ENCODE assay signal across 1 cellular context in genomic region chr2:179314729-179315128, GRCh38.
TF ChIP-seq lines count a peak whose summit lies in the region.
"Not testable (repeated sequence)": the region's sequence is repeated elsewhere in the genome, so short reads cannot be mapped to it uniquely, and the experiment has no call there.

No MANE protein-coding gene starts in this region.

TF ChIP-seq in HepG2, 621 proteins besides CTCF, POLR2A, EP300 and RAD21 (continued from another document):
- TF ChIP-seq ARID5B (CRISPR knock-in tag; IDR thresholded peaks at IDR 0.05) (peak; percentile 46; the same call in 1 of the 2 replicates), ZBTB7B (CRISPR knock-in tag; IDR thresholded peaks at IDR 0.05) (peak; percentile 39; the same call in 1 of the 2 replicates), SOX13 (CRISPR knock-in tag; conservative IDR thresholded peaks at IDR 0.05 in 1 of 2, IDR thresholded peaks at IDR 0.05 in 1 of 2) (peak in 1 of 2 experiments; percentile 27; a peak in 1 of 4 replicates), ZMYM4 (CRISPR knock-in tag; IDR thresholded peaks at IDR 0.05) (peak; percentile 89), GABPB1 (CRISPR knock-in tag; IDR thresholded peaks at IDR 0.05) (peak; percentile 21; the same call in 1 of the 2 replicates), FOXA1 (CRISPR knock-in tag; IDR thresholded peaks at IDR 0.05) (peak; percentile 61; the same call in 1 of the 2 replicates), FOXO1 (CRISPR knock-in tag; IDR thresholded peaks at IDR 0.05) (0 out of 2 replicates have a peak, but pooled peaks have one; percentile 35), ZBTB40 (CRISPR knock-in tag; IDR thresholded peaks at IDR 0.05) (0 out of 2 replicates have a peak, but pooled peaks have one; percentile 2), ELF3 (CRISPR knock-in tag; IDR thresholded peaks at IDR 0.05) (peak; percentile 38; the same call in 1 of the 2 replicates), BRD4 (CRISPR knock-in tag; IDR thresholded peaks at IDR 0.05) (0 out of 2 replicates have a peak, but pooled peaks have one; percentile 33), ZNF350 (CRISPR knock-in tag; IDR thresholded peaks at IDR 0.05; ENCODE audit: borderline replicate concordance, low read depth) (peak; percentile 20; the same call in 1 of the 2 replicates), SALL1 (CRISPR knock-in tag; IDR thresholded peaks at IDR 0.05) (peak; percentile 41; the same call in 1 of the 2 replicates), HDAC2 (CRISPR knock-in tag; IDR thresholded peaks at IDR 0.05) (0 out of 2 replicates have a peak, but pooled peaks have one; percentile 40), ZGPAT (CRISPR knock-in tag; IDR thresholded peaks at IDR 0.05) (peak; percentile 23; the same call in 1 of the 2 replicates), KDM2A (CRISPR knock-in tag; IDR thresholded peaks at IDR 0.05; ENCODE audit: borderline replicate concordance, low read depth) (0 out of 2 replicates have a peak, but pooled peaks have one; percentile 38), FOXA3 (CRISPR knock-in tag; IDR thresholded peaks at IDR 0.05) (peak; percentile 44), IKZF5 (CRISPR knock-in tag; IDR thresholded peaks at IDR 0.05) (peak; percentile 24; the same call in 1 of the 2 replicates), ZNF281 (CRISPR knock-in tag; IDR thresholded peaks at IDR 0.05; ENCODE audit: borderline replicate concordance) (peak; percentile 93)
- not testable (repeated sequence) for TF ChIP-seq SOX13, FOXA1, ZBTB40 (IDR thresholded peaks at IDR 0.05)
- TF ChIP-seq, protein P1, sequence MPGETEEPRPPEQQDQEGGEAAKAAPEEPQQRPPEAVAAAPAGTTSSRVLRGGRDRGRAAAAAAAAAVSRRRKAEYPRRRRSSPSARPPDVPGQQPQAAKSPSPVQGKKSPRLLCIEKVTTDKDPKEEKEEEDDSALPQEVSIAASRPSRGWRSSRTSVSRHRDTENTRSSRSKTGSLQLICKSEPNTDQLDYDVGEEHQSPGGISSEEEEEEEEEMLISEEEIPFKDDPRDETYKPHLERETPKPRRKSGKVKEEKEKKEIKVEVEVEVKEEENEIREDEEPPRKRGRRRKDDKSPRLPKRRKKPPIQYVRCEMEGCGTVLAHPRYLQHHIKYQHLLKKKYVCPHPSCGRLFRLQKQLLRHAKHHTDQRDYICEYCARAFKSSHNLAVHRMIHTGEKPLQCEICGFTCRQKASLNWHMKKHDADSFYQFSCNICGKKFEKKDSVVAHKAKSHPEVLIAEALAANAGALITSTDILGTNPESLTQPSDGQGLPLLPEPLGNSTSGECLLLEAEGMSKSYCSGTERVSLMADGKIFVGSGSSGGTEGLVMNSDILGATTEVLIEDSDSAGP (CRISPR knock-in tag; IDR thresholded peaks at IDR 0.05; ENCODE audit: borderline replicate concordance), result 0 out of 2 replicates have a peak, but pooled peaks have one; percentile 21
